In genomic region chr14:37088816-37089215, GRCh38 we compare ENCODE assay signal across 1 cellular context.
TF ChIP-seq lines count a peak whose summit lies in the region.

No MANE protein-coding gene starts in this region.

TF ChIP-seq in K562, 482 proteins besides CTCF, POLR2A, EP300 and RAD21:
- TF ChIP-seq, protein P1, sequence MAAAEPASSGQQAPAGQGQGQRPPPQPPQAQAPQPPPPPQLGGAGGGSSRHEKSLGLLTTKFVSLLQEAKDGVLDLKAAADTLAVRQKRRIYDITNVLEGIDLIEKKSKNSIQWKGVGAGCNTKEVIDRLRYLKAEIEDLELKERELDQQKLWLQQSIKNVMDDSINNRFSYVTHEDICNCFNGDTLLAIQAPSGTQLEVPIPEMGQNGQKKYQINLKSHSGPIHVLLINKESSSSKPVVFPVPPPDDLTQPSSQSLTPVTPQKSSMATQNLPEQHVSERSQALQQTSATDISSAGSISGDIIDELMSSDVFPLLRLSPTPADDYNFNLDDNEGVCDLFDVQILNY (CRISPR knock-in tag; IDR thresholded peaks at IDR 0.05): no peak
- TF ChIP-seq SMARCA5 (IDR thresholded peaks at IDR 0.05) (no peak), ZNF696 (CRISPR knock-in tag; conservative IDR thresholded peaks at IDR 0.05) (no peak), SNAPC5 (CRISPR knock-in tag; IDR thresholded peaks at IDR 0.05) (no peak), COPS2 (conservative IDR thresholded peaks at IDR 0.05) (no peak), BCOR (IDR thresholded peaks at IDR 0.05) (no peak), E2F6 (IDR thresholded peaks at IDR 0.05; ENCODE audit: borderline replicate concordance in 1 of 2, extremely low read depth in 1 of 2, insufficient read depth in 1 of 2, insufficient read length in 1 of 2, low read depth in 1 of 2, low read length in 1 of 2, poor library complexity in 1 of 2, severe bottlenecking in 1 of 2) (no peak), BRF1 (IDR thresholded peaks at IDR 0.05; ENCODE audit: borderline replicate concordance, extremely low read depth, insufficient read length) (no peak), ZNF561 (CRISPR knock-in tag; conservative IDR thresholded peaks at IDR 0.05) (no peak), SRSF7 (optimal IDR thresholded peaks at IDR 0.05; ENCODE audit: low read depth, low read length) (no peak), ZNF717 (CRISPR knock-in tag; IDR thresholded peaks at IDR 0.05) (no peak), SP1 (CRISPR knock-in tag; IDR thresholded peaks at IDR 0.05) (no peak)
- TF ChIP-seq, protein P2, sequence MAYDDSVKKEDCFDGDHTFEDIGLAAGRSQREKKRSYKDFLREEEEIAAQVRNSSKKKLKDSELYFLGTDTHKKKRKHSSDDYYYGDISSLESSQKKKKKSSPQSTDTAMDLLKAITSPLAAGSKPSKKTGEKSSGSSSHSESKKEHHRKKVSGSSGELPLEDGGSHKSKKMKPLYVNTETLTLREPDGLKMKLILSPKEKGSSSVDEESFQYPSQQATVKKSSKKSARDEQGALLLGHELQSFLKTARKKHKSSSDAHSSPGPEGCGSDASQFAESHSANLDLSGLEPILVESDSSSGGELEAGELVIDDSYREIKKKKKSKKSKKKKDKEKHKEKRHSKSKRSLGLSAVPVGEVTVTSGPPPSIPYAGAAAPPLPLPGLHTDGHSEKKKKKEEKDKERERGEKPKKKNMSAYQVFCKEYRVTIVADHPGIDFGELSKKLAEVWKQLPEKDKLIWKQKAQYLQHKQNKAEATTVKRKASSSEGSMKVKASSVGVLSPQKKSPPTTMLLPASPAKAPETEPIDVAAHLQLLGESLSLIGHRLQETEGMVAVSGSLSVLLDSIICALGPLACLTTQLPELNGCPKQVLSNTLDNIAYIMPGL (CRISPR knock-in tag; IDR thresholded peaks at IDR 0.05): no peak
